10 cellular contexts compared by ENCODE assay signal in genomic region chr3:5194341-5194740, GRCh38. TPM values are rescaled to one million over a fixed set of nuclear protein-coding genes. Genes with fewer than 3 reads are reported as not detected.
A peak's percentile ranks its signal among the peaks of the same experiment; 100 is the strongest.
DNase-seq lines count a peak whose midpoint lies in the region; ATAC-seq, FAIRE-seq and TF ChIP-seq lines count a peak whose summit lies in the region.
"Had no signal": no experiment of that assay in that cellular context is flagged by ENCODE, and none has a peak within 500 bp of the region (broad histone marks: within the 10 kb centered on the region; RNA-seq: fewer than 3 reads in every experiment).

No MANE protein-coding gene starts in this region.

- no peaks in the 10 kb centered on the region for H3K9me2 ChIP-seq in Karpas-422 (replicated peaks; ENCODE audit: insufficient read depth, low read length)

- H2AFZ ChIP-seq in Karpas-422 (ENCODE audit: low read length) (no peak overlapping the region), astrocyte (ENCODE audit: low read depth, low read length) (no peak overlapping the region)

- H3K79me2 ChIP-seq in Karpas-422 (ENCODE audit: low read length) = peaks cover 99% of the 10 kb centered on the region
- peaks cover 89% of the 10 kb centered on the region for H3K79me2 ChIP-seq in astrocyte (ENCODE audit: insufficient read depth, low read length)

- no peaks in the 10 kb centered on the region for H3K9me3 ChIP-seq in BLaER1 treated with 17β-estradiol and CSF1 and Interleukin-3, amounts not matched to agents 10 nM and 100 nM (replicated peaks in 1 of 11)
- H3K9me3 ChIP-seq in Karpas-422 (ENCODE audit: low read length) (no peaks in the 10 kb centered on the region), astrocyte (ENCODE audit: insufficient read depth, low read depth, low read length) (no peaks in the 10 kb centered on the region), neutrophil (no peaks in the 10 kb centered on the region)
- H3K9me3 ChIP-seq: stomach had no signal

- no peaks in the 10 kb centered on the region for H3K27me3 Mint-ChIP-seq in astrocyte (ENCODE audit: low read depth, unreplicated experiment)

- ATAC-seq in GM21528 (IDR thresholded peaks at IDR 0.05; ENCODE audit: low FRiP score, unreplicated experiment) = no peak

- H3K36me3 Mint-ChIP-seq in astrocyte (ENCODE audit: low read depth, unreplicated experiment) = peaks cover 7% of the 10 kb centered on the region

- H3K27ac ChIP-seq in BLaER1 treated with 17β-estradiol and CSF1 and Interleukin-3, amounts not matched to agents 10 nM and 100 nM = peak overlapping the region; percentile 60 to 100 (median 100); a peak in 21 of 22 replicates
- H3K27ac ChIP-seq in Karpas-422 (ENCODE audit: low read length) (peak overlapping the region; percentile 14; the same call in 1 of the 2 replicates), astrocyte (ENCODE audit: low read depth, low read length) (peak overlapping the region; percentile 51), neutrophil (peak overlapping the region; percentile 70)

- FAIRE-seq in astrocyte (lab: Jason Lieb, UNC) = no peak

- peak overlapping the region in 9 of 10 experiments; percentile 37 to 100 (median 99); a peak in 16 of 20 replicates for H3K4me3 ChIP-seq in BLaER1 treated with 17β-estradiol and CSF1 and Interleukin-3, amounts not matched to agents 10 nM and 100 nM
- no peak overlapping the region for H3K4me3 ChIP-seq in Karpas-422 (ENCODE audit: low read length)
- H3K4me3 ChIP-seq in astrocyte (ENCODE audit: insufficient read depth, low read depth, low read length) = no peak overlapping the region
- H3K4me3 ChIP-seq in neutrophil (ENCODE audit: low read depth in 1 of 2, low read length in 1 of 2) = no peak overlapping the region
- H3K4me3 ChIP-seq: stomach had no signal

- no peaks in the 10 kb centered on the region for H3K27me3 ChIP-seq in BLaER1 treated with 17β-estradiol and CSF1 and Interleukin-3, amounts not matched to agents 10 nM and 100 nM
- no peaks in the 10 kb centered on the region for H3K27me3 ChIP-seq in Karpas-422 (ENCODE audit: low read length)
- H3K27me3 ChIP-seq in astrocyte (ENCODE audit: insufficient read depth, low read length) = no peaks in the 10 kb centered on the region
- H3K27me3 ChIP-seq in neutrophil = no peaks in the 10 kb centered on the region
- H3K27me3 ChIP-seq: stomach had no signal

- H4K20me1 ChIP-seq in BLaER1 treated with 17β-estradiol and CSF1 and Interleukin-3, amounts not matched to agents 10 nM and 100 nM = peaks cover 13 to 98% (median 67%) of the 10 kb centered on the region in 11 experiments; a peak in 20 of 22 replicates
- H4K20me1 ChIP-seq in Karpas-422 (ENCODE audit: insufficient read depth, low read depth, low read length) (0 out of 2 replicates have a peak, but pooled peaks cover 3% of the 10 kb centered on the region), astrocyte (ENCODE audit: insufficient read depth, low read length) (peaks cover 26% of the 10 kb centered on the region)

- peak overlapping the region; percentile 77 for H3K27ac Mint-ChIP-seq in astrocyte (ENCODE audit: unreplicated experiment)

- H3K9me3 Mint-ChIP-seq in astrocyte (ENCODE audit: unreplicated experiment) = no peaks in the 10 kb centered on the region

- no peak overlapping the region for H3K4me3 Mint-ChIP-seq in astrocyte (ENCODE audit: unreplicated experiment)

- H3K36me3 ChIP-seq in BLaER1 treated with 17β-estradiol and CSF1 and Interleukin-3, amounts not matched to agents 10 nM and 100 nM = peaks cover 7 to 100% (median 93%) of the 10 kb centered on the region in 11 experiments; a peak in 21 of 22 replicates
- peaks cover 28% of the 10 kb centered on the region for H3K36me3 ChIP-seq in Karpas-422 (ENCODE audit: insufficient read depth, low read length)
- H3K36me3 ChIP-seq in astrocyte (ENCODE audit: insufficient read depth, low read length) = peaks cover 4% of the 10 kb centered on the region
- no peaks in the 10 kb centered on the region for H3K36me3 ChIP-seq in neutrophil

- DNase-seq in Karpas-422 (no peak), astrocyte (ENCODE audit: low read depth) (no peak), NCI-H748 treated with DMSO at 0.1 percent for 48 hours (lab: John Stamatoyannopoulos, UW) (no peak), nucleus accumbens (lab: John Stamatoyannopoulos, UW) (no peak)
- DNase-seq in effector CD4-positive, alpha-beta T cell = no peak
- DNase-seq: aorta, stomach had no signal

- H3K9ac ChIP-seq in BLaER1 treated with 17β-estradiol and CSF1 and Interleukin-3, amounts not matched to agents 10 nM and 100 nM = peak overlapping the region; percentile 44 to 100 (median 100); a peak in 20 of 22 replicates
- H3K9ac ChIP-seq in Karpas-422 (ENCODE audit: low read length) (no peak overlapping the region), astrocyte (ENCODE audit: low read length) (no peak overlapping the region)

- H3K4me1 ChIP-seq in BLaER1 treated with 17β-estradiol and CSF1 and Interleukin-3, amounts not matched to agents 10 nM and 100 nM = peaks cover 65 to 89% (median 83%) of the 10 kb centered on the region in 10 experiments
- H3K4me1 ChIP-seq in Karpas-422 (ENCODE audit: low read length) = peaks cover 79% of the 10 kb centered on the region
- peaks cover 24% of the 10 kb centered on the region for H3K4me1 ChIP-seq in astrocyte (ENCODE audit: insufficient read depth, low read length)
- peaks cover 91 to 97% of the 10 kb centered on the region in 2 experiments for H3K4me1 ChIP-seq in neutrophil (ENCODE audit: control insufficient read depth in 1 of 2, insufficient read depth in 1 of 2, low read depth in 1 of 2, low read length in 1 of 2)

- no peak for TF ChIP-seq CTCF in astrocyte (IDR thresholded peaks at IDR 0.05; ENCODE audit: insufficient read depth, low read depth, low read length)
- no peak for TF ChIP-seq CTCF in neutrophil (IDR thresholded peaks at IDR 0.05)

- peak overlapping the region; percentile 83 to 98 (median 92) for H3K4me2 ChIP-seq in BLaER1 treated with 17β-estradiol and CSF1 and Interleukin-3, amounts not matched to agents 10 nM and 100 nM
- H3K4me2 ChIP-seq in Karpas-422 (ENCODE audit: low read depth, low read length, poor library complexity, severe bottlenecking) = no peak overlapping the region
- peak overlapping the region; percentile 49 for H3K4me2 ChIP-seq in astrocyte (ENCODE audit: low read length)

- peaks cover 61% of the 10 kb centered on the region for H3K4me1 Mint-ChIP-seq in astrocyte (ENCODE audit: low read depth, unreplicated experiment)

RNA-seq across cellular contexts. Expression of gene EDEM1, which starts 6.8 kb away (rescaled TPM):
- 68.8 and 134 TPM in 2 replicates for total RNA-seq in Karpas-422 (2014; rRNA removed; shearing (Covaris generic); ENCODE audit: low replicate concordance)
- total RNA-seq in astrocyte = 62.7 and 65.4 TPM in 2 replicates

Comparison
In these comparisons a context has a peak if more than half of its experiments do, and no peak if none do; other contexts are left out.
1. H3K27ac ChIP-seq: peak in every context shown above with its lines; median percentile 100 in BLaER1 treated with 17β-estradiol and CSF1 and Interleukin-3, amounts not matched to agents 10 nM and 100 nM; 70 in neutrophil; 51 in astrocyte; 14 in Karpas-422.
2. H3K4me3 ChIP-seq: peak in BLaER1 treated with 17β-estradiol and CSF1 and Interleukin-3, amounts not matched to agents 10 nM and 100 nM (9 of 10); none in Karpas-422 (single experiment), astrocyte (single experiment) and neutrophil (0 of 2).
3. H3K9ac ChIP-seq: peak in BLaER1 treated with 17β-estradiol and CSF1 and Interleukin-3, amounts not matched to agents 10 nM and 100 nM (11 of 11); none in Karpas-422 (single experiment) and astrocyte (single experiment).